ENCODE assay signal across 11 cellular contexts in the genomic region with DNA sequence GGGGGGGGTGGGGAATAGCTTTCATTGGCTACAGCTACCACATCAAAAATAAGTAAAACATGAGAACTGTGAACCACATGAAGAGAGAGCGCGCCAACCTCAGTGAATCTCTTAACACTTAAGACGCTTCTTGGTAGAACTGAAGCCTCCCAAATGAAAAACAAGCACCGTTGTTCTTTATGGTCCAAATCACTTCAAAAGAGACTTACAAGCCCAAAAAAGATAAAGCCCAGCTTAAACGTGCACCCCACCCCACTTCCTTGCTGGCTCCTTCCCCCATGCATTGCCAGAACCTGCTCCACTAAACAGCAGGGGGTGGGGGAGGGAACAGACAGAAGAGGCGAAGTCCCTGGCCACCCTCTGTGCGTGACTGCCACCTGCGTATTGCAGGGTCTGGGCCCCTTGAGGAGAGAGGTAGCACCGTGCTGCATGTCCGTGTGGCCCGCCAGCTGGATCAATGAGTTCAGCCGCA.
DNase-seq lines count a peak whose midpoint lies in the region; ATAC-seq, FAIRE-seq and TF ChIP-seq lines count a peak whose summit lies in the region.
"Had no signal": no experiment of that assay in that cellular context is flagged by ENCODE, and none has a peak within 500 bp of the region (broad histone marks: within the 10 kb centered on the region; RNA-seq: fewer than 3 reads in every experiment).

No MANE protein-coding gene starts in this region.

- intact Hi-C loops in activated naive CD4-positive, alpha-beta T cell treated with anti-CD3 and anti-CD28 coated beads for 36 hours (cut with micrococcal nuclease) = loop anchor here (1.0 to 5.0 kb wide), 12 partner anchors 16 to 479 kb away; partner anchors contain the start of gene FOXO1
- intact Hi-C loops in pancreas (cut with DNase I) = no loop called here
- intact Hi-C loops in esophagus squamous epithelium (cut with DNase I) = no loop called here

- peaks cover 0 to 2% (median 0%) of the 10 kb centered on the region in 7 donors for H3K9me3 Mint-ChIP-seq in CD4-positive, CD25-positive, alpha-beta regulatory T cell
- no peaks in the 10 kb centered on the region for H3K9me3 Mint-ChIP-seq in activated naive CD4-positive, alpha-beta T cell treated with anti-CD3 and anti-CD28 coated beads for 36 hours

- whole genome bisulfite sequencing in small intestine, 3 donors = 72 to 86% (median 77%) methylated on average over 12 of the region's 12 CpGs
- WGBS in pancreas, 2 donors = 92 to 98% methylated on average over 12 of the region's 12 CpGs
- 67 to 83% methylated on average over 5 to 6 of the region's 12 CpGs for WGBS in esophagus squamous epithelium, 2 donors

- H3K27ac ChIP-seq in CD4-positive, CD25-positive, alpha-beta regulatory T cell (ENCODE audit: insufficient read depth, low read length, poor library complexity, severe bottlenecking) = peak overlapping the region; percentile 87
- H3K27ac ChIP-seq in small intestine (ENCODE audit: low read depth in 1 of 2, low read length in 1 of 2) (peak overlapping the region; percentile 9 to 71), pancreas (no peak overlapping the region), esophagus squamous epithelium (peak overlapping the region in 2 of 4 donors; percentile 84 to 85)

- H3K27me3 Mint-ChIP-seq in CD4-positive, CD25-positive, alpha-beta regulatory T cell = no peaks in the 10 kb centered on the region
- no peaks in the 10 kb centered on the region for H3K27me3 Mint-ChIP-seq in activated naive CD4-positive, alpha-beta T cell treated with anti-CD3 and anti-CD28 coated beads for 36 hours (ENCODE audit: low read depth)

- CTCF ChIA-PET in activated naive CD4-positive, alpha-beta T cell treated with anti-CD3 and anti-CD28 coated beads for 36 hours (lab: Charles Lee) = interaction anchor here (0.6 to 2.4 kb wide), 12 partner anchors 9 to 590 kb away, joined by 3 to 11 read pairs (median 3); no protein-coding TSS in a partner anchor

- peak overlapping the region; percentile 98 to 99 (median 99) for H3K27ac Mint-ChIP-seq in CD4-positive, CD25-positive, alpha-beta regulatory T cell
- peak overlapping the region; percentile 91 for H3K27ac Mint-ChIP-seq in activated naive CD4-positive, alpha-beta T cell treated with anti-CD3 and anti-CD28 coated beads for 36 hours

- no peak for TF ChIP-seq POLR2A in esophagus squamous epithelium (IDR thresholded peaks at IDR 0.05)

- H3K4me1 Mint-ChIP-seq in CD4-positive, CD25-positive, alpha-beta regulatory T cell = peaks cover 49 to 96% (median 78%) of the 10 kb centered on the region in 4 donors
- H3K4me1 Mint-ChIP-seq in activated naive CD4-positive, alpha-beta T cell treated with anti-CD3 and anti-CD28 coated beads for 36 hours (ENCODE audit: low read depth) = peaks cover 87% of the 10 kb centered on the region

- TF ChIP-seq CTCF in pancreas (IDR thresholded peaks at IDR 0.05) (no peak), esophagus squamous epithelium (IDR thresholded peaks at IDR 0.05) (no peak)

- peak; percentile 67 to 98 (median 88) for DNase-seq in CD4-positive, CD25-positive, alpha-beta regulatory T cell
- peak; percentile 68 for DNase-seq in activated CD4-positive, alpha-beta T cell treated with anti-CD3 and anti-CD28 coated beads for 48 hours
- peak; percentile 88 for DNase-seq in activated naive CD4-positive, alpha-beta T cell treated with anti-CD3 and anti-CD28 coated beads for 36 hours
- DNase-seq in small intestine (peak; percentile 51), KBM-7 (no peak), epidermal melanocyte (ENCODE audit: insufficient read length, low spot score) (no peak), pancreas (no peak), esophagus squamous epithelium (lab: John Stamatoyannopoulos, UW) (no peak)
- DNase-seq: GF-D8, occipital lobe had no signal

- peak overlapping the region; percentile 80 to 91 (median 84) for H3K4me3 Mint-ChIP-seq in CD4-positive, CD25-positive, alpha-beta regulatory T cell
- H3K4me3 Mint-ChIP-seq in activated naive CD4-positive, alpha-beta T cell treated with anti-CD3 and anti-CD28 coated beads for 36 hours = peak overlapping the region; percentile 67

- FAIRE-seq in small intestine (lab: Jason Lieb, UNC) (no peak), pancreas (lab: Jason Lieb, UNC) (no peak)
- FAIRE-seq: HTR-8/SVneo had no signal

- no peaks in the 10 kb centered on the region for H3K27me3 ChIP-seq in CD4-positive, CD25-positive, alpha-beta regulatory T cell (ENCODE audit: control insufficient read depth, insufficient read depth, low read length)
- H3K27me3 ChIP-seq in small intestine (ENCODE audit: control insufficient read depth in 2 of 2, insufficient read depth in 2 of 2, low read length in 2 of 2) (no peaks in the 10 kb centered on the region), pancreas (no peaks in the 10 kb centered on the region), esophagus squamous epithelium (no peaks in the 10 kb centered on the region)

- H3K36me3 ChIP-seq in CD4-positive, CD25-positive, alpha-beta regulatory T cell (ENCODE audit: control insufficient read depth, insufficient read depth, low read length) = no peaks in the 10 kb centered on the region
- H3K36me3 ChIP-seq in small intestine (ENCODE audit: control insufficient read depth in 2 of 2, insufficient read depth in 2 of 2, low read length in 2 of 2) (no peaks in the 10 kb centered on the region), pancreas (no peaks in the 10 kb centered on the region), esophagus squamous epithelium (no peaks in the 10 kb centered on the region)

- ATAC-seq in CD4-positive, CD25-positive, alpha-beta regulatory T cell (ENCODE audit: low read depth in 2 of 2) = peak; percentile 75 to 76
- no peak for ATAC-seq in pancreas

- peaks cover 80% of the 10 kb centered on the region for H3K4me1 ChIP-seq in CD4-positive, CD25-positive, alpha-beta regulatory T cell (ENCODE audit: control insufficient read depth, insufficient read depth, low read length, poor library complexity, severe bottlenecking)
- H3K4me1 ChIP-seq in small intestine (ENCODE audit: control insufficient read depth in 2 of 2, insufficient read depth in 1 of 2, low read depth in 1 of 2, low read length in 1 of 2) (no peaks in the 10 kb centered on the region), pancreas (peaks cover 20 to 26% (median 21%) of the 10 kb centered on the region in 3 donors), esophagus squamous epithelium (peaks cover 22 to 57% (median 29%) of the 10 kb centered on the region in 3 donors)

- H3K9me3 ChIP-seq in CD4-positive, CD25-positive, alpha-beta regulatory T cell (ENCODE audit: control insufficient read depth in 2 of 2, low read length in 2 of 2) = no peaks in the 10 kb centered on the region
- H3K9me3 ChIP-seq in small intestine (ENCODE audit: control insufficient read depth, low read depth) (no peaks in the 10 kb centered on the region), pancreas (no peaks in the 10 kb centered on the region), esophagus squamous epithelium (no peaks in the 10 kb centered on the region)

- in situ Hi-C loops in KBM-7 (cut with MboI; ENCODE audit: low pct_unique_long_range_greater_than_20kb, low sequenced_read_pairs) = no loop called here

- H3K4me3 ChIP-seq in CD4-positive, CD25-positive, alpha-beta regulatory T cell (ENCODE audit: low read depth, low read length) = peak overlapping the region; percentile 70
- H3K4me3 ChIP-seq in small intestine (ENCODE audit: low read depth in 1 of 2, low read length in 2 of 2) (no peak overlapping the region), pancreas (no peak overlapping the region), esophagus squamous epithelium (no peak overlapping the region)

- H3K36me3 Mint-ChIP-seq in CD4-positive, CD25-positive, alpha-beta regulatory T cell = peaks cover 7% of the 10 kb centered on the region
- no peaks in the 10 kb centered on the region for H3K36me3 Mint-ChIP-seq in activated naive CD4-positive, alpha-beta T cell treated with anti-CD3 and anti-CD28 coated beads for 36 hours (ENCODE audit: low read depth)

Comparison
In these comparisons a context has a peak if more than half of its experiments do, and no peak if none do; other contexts are left out.
1. ATAC-seq: peak in CD4-positive, CD25-positive, alpha-beta regulatory T cell (2 of 2); none in pancreas (0 of 4).
2. DNase-seq: peak in CD4-positive, CD25-positive, alpha-beta regulatory T cell (3 of 3), activated CD4-positive, alpha-beta T cell treated with anti-CD3 and anti-CD28 coated beads for 48 hours (single experiment), activated naive CD4-positive, alpha-beta T cell treated with anti-CD3 and anti-CD28 coated beads for 36 hours (single experiment) and small intestine (single experiment); none in KBM-7 (single experiment), epidermal melanocyte (single experiment), pancreas (0 of 6) and esophagus squamous epithelium (single experiment).
3. H3K27ac ChIP-seq: peak in CD4-positive, CD25-positive, alpha-beta regulatory T cell (single experiment) and small intestine (2 of 2); none in pancreas (0 of 4).